Comparison of ENCODE assay signal across 1 cellular context in the genomic region with DNA sequence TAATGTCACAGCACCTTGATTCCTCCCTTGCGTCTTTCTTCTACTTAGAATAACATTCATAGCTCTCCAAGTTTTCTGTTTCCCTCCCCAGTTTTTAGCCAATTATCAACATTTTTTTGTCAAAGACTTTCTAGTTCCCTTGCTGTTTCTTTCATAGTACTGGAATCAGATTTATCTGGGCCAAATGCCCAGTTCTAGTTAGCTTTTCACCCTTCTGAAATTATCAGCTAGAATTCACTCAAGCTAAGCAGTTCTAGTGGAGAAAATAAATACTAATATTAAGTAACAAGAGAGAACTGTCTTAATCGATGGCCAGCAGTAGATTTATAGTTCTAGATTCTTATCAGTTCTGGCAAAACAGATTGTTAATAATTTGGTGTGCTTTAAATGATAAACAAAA.
A peak's percentile ranks its signal among the peaks of the same experiment; 100 is the strongest.
TF ChIP-seq lines count a peak whose summit lies in the region.

No MANE protein-coding gene starts in this region.

TF ChIP-seq in endothelial cell of umbilical vein, 7 proteins besides CTCF, POLR2A, EP300 and RAD21:
- TF ChIP-seq MYC (IDR thresholded peaks at IDR 0.05; ENCODE audit: low read depth, low read length): no peak
- peak; percentile 43 for TF ChIP-seq GATA2 (IDR thresholded peaks at IDR 0.05; ENCODE audit: insufficient read depth, insufficient read length, low read depth, low read length)
TF ChIP-seq in endothelial cell of umbilical vein: peak in this region for 1.
